Comparison of ENCODE assay signal across 15 cellular contexts in genomic region chr15:80490431-80490990, GRCh38.
"Had no signal": no experiment of that assay in that cellular context is flagged by ENCODE, and none has a peak within 500 bp of the region (broad histone marks: within the 10 kb centered on the region; RNA-seq: fewer than 3 reads in every experiment).

No MANE protein-coding gene starts in this region.

- ATAC-seq: naive thymus-derived CD8-positive, alpha-beta T cell had no signal

- H3K27ac ChIP-seq: cardiac muscle cell, neutrophil, prostate gland had no signal

- DNase-seq: activated CD4-positive, alpha-beta memory T cell treated with anti-CD3 and anti-CD28 coated beads, Interleukin-2, amount 10 ng/mL, durations not matched to agents 7 days and 5 days; activated CD4-positive, alpha-beta T cell treated with anti-CD3 and anti-CD28 coated beads for 4 hours; activated naive CD4-positive, alpha-beta T cell treated with anti-CD3 and anti-CD28 coated beads, Interleukin-2, amount 10 ng/mL, durations not matched to agents 7 days and 5 days; activated T-cell treated with anti-CD3 and anti-CD28 coated beads, Interleukin-2, amount 50 U/mL, for 24 hours; foreskin melanocyte; heart left ventricle; naive thymus-derived CD8-positive, alpha-beta T cell; right lobe of liver; spleen; stomach; T-helper 2 cell; testis had no signal

- H3K4me1 Mint-ChIP-seq: activated CD4-positive, alpha-beta memory T cell treated with anti-CD3 and anti-CD28 coated beads, Interleukin-2, amount 10 ng/mL, durations not matched to agents 7 days and 5 days; activated naive CD4-positive, alpha-beta T cell treated with anti-CD3 and anti-CD28 coated beads, Interleukin-2, amount 10 ng/mL, durations not matched to agents 7 days and 5 days; naive thymus-derived CD8-positive, alpha-beta T cell had no signal

- H3K27ac Mint-ChIP-seq: activated CD4-positive, alpha-beta memory T cell treated with anti-CD3 and anti-CD28 coated beads, Interleukin-2, amount 10 ng/mL, durations not matched to agents 7 days and 5 days; activated naive CD4-positive, alpha-beta T cell treated with anti-CD3 and anti-CD28 coated beads, Interleukin-2, amount 10 ng/mL, durations not matched to agents 7 days and 5 days; activated T-cell treated with anti-CD3 and anti-CD28 coated beads, Interleukin-2, amount 50 U/mL, for 24 hours; naive thymus-derived CD8-positive, alpha-beta T cell had no signal

- H3K9me3 Mint-ChIP-seq: activated CD4-positive, alpha-beta memory T cell treated with anti-CD3 and anti-CD28 coated beads, Interleukin-2, amount 10 ng/mL, durations not matched to agents 7 days and 5 days; activated naive CD4-positive, alpha-beta T cell treated with anti-CD3 and anti-CD28 coated beads, Interleukin-2, amount 10 ng/mL, durations not matched to agents 7 days and 5 days; activated T-cell treated with anti-CD3 and anti-CD28 coated beads, Interleukin-2, amount 50 U/mL, for 24 hours; naive thymus-derived CD8-positive, alpha-beta T cell had no signal

- H3K4me3 Mint-ChIP-seq: activated CD4-positive, alpha-beta memory T cell treated with anti-CD3 and anti-CD28 coated beads, Interleukin-2, amount 10 ng/mL, durations not matched to agents 7 days and 5 days; activated naive CD4-positive, alpha-beta T cell treated with anti-CD3 and anti-CD28 coated beads, Interleukin-2, amount 10 ng/mL, durations not matched to agents 7 days and 5 days; activated T-cell treated with anti-CD3 and anti-CD28 coated beads, Interleukin-2, amount 50 U/mL, for 24 hours; naive thymus-derived CD8-positive, alpha-beta T cell had no signal

- H3K36me3 Mint-ChIP-seq: activated naive CD4-positive, alpha-beta T cell treated with anti-CD3 and anti-CD28 coated beads, Interleukin-2, amount 10 ng/mL, durations not matched to agents 7 days and 5 days; naive thymus-derived CD8-positive, alpha-beta T cell had no signal
